Comparison of ENCODE assay signal across 8 cellular contexts in the genomic region with DNA sequence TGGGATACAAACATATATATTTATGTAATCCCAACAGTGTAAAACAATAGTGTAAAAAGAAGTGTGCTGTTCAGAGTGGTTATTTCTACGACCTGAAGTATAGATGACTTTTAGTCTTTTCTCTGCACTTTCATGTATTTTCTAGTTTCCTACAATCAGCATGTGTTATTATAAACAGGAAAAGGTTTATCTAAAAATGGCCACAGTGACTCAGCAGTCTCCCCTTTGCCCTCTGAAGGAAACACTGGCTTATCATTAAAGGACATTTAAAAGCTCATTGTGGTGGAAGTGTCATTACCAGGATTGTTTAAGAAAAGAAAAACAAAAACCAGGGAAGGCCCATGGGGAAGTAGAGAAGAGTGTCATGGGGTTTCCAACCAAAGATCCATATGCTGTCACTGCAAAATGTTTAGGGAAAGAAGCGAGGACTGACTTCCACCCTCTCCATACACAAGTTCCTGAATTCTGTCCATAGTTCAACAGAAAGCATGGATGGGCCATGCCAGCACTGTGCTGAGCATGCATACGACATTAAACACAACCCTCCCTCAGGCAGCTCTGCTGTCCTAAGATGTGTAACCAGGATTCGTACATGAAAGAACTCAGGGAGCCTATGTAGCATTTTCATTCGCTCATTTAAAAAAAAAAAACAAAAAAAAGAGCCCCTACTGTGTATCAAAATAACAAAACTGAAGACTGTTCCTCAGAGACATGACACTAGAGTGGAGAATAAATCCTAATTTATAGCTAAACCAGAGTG. TPM values are rescaled to one million over a fixed set of nuclear protein-coding genes. Genes with fewer than 3 reads are reported as not detected.
DNase-seq lines count a peak whose midpoint lies in the region; ATAC-seq and TF ChIP-seq lines count a peak whose summit lies in the region.

No MANE protein-coding gene starts in this region.

- peaks cover 3% of the 10 kb centered on the region for H3K27me3 Mint-ChIP-seq in glutamatergic neuron (ENCODE audit: unreplicated experiment)

- TF ChIP-seq POLR2A in spleen (IDR thresholded peaks at IDR 0.05), result no peak

- H3K27me3 ChIP-seq in SU-DHL-6 (ENCODE audit: low read length), result no peaks in the 10 kb centered on the region
- H3K27me3 ChIP-seq in spleen (replicated peaks in 1 of 7), result no peaks in the 10 kb centered on the region

- peak overlapping the region; percentile 32 for H2AFZ ChIP-seq in SU-DHL-6 (ENCODE audit: low read depth, low read length, severe bottlenecking)

- peak overlapping the region; percentile 24 for H3K4me3 ChIP-seq in SU-DHL-6 (ENCODE audit: insufficient read depth, low read length, poor library complexity, severe bottlenecking)
- peak overlapping the region in 1 of 8 donors; percentile 30 for H3K4me3 ChIP-seq in spleen

- H3K4me3 Mint-ChIP-seq in glutamatergic neuron (ENCODE audit: unreplicated experiment), result peak overlapping the region; percentile 50

- peaks cover 3% of the 10 kb centered on the region; the same call in 1 of the 2 replicates for H3F3A ChIP-seq in SU-DHL-6 (ENCODE audit: insufficient read depth)

- H3K27ac Mint-ChIP-seq in glutamatergic neuron (ENCODE audit: unreplicated experiment), result peak overlapping the region; percentile 93

- peaks cover 58 to 73% (median 71%) of the 10 kb centered on the region in 6 donors for H3K4me1 ChIP-seq in spleen

- H3K9me3 Mint-ChIP-seq in glutamatergic neuron (ENCODE audit: unreplicated experiment), result peaks cover 20% of the 10 kb centered on the region

- peaks cover 3% of the 10 kb centered on the region; the same call in 1 of the 2 replicates for H3K36me3 ChIP-seq in SU-DHL-6 (ENCODE audit: low read length)
- peaks cover 0 to 69% (median 11%) of the 10 kb centered on the region in 6 donors for H3K36me3 ChIP-seq in spleen

- no peaks in the 10 kb centered on the region for H3K9me2 ChIP-seq in SU-DHL-6 (replicated peaks; ENCODE audit: insufficient read depth, low read length)

- H3K9me3 ChIP-seq in SU-DHL-6 (ENCODE audit: insufficient read depth, low read length), result no peaks in the 10 kb centered on the region; the same call in 1 of the 2 replicates
- H3K9me3 ChIP-seq in spleen, result peaks cover 4 to 26% (median 20%) of the 10 kb centered on the region in 8 donors

- ATAC-seq in esophagus mucosa, result no peak

- peak overlapping the region; percentile 49 for H3K9ac ChIP-seq in SU-DHL-6 (ENCODE audit: low read length)

- intact Hi-C loops in spleen (cut with DNase I; ENCODE audit: low total_unique reads), result loop anchor here (10.0 kb wide), 1 partner anchor 175 kb away; a partner anchor contains a TSS

- DNase-seq in DMS53 (lab: John Stamatoyannopoulos, UW), result peak; percentile 60
- peak; percentile 55 for DNase-seq in HCEC 1CT
- no peak for DNase-seq in glutamatergic neuron
- no peak for DNase-seq in spleen
- no peak for DNase-seq in Ammon's horn (ENCODE audit: low spot score)
- no peak for DNase-seq in GM19238 (ENCODE audit: insufficient read length, low spot score)

- H3K4me2 ChIP-seq in SU-DHL-6 (ENCODE audit: low read depth, low read length, poor library complexity, severe bottlenecking), result peak overlapping the region; percentile 53

- H3K27ac ChIP-seq in SU-DHL-6 (ENCODE audit: low read depth, low read length), result peak overlapping the region; percentile 75
- peak overlapping the region; percentile 22 to 98 (median 78) for H3K27ac ChIP-seq in spleen

- no peak for TF ChIP-seq CTCF in SU-DHL-6 (IDR thresholded peaks at IDR 0.05; ENCODE audit: insufficient read depth, low read length, poor library complexity, severe bottlenecking)
- TF ChIP-seq CTCF in glutamatergic neuron (IDR thresholded peaks at IDR 0.05; ENCODE audit: partially characterized antibody, unreplicated experiment), result no peak
- TF ChIP-seq CTCF in spleen (IDR thresholded peaks at IDR 0.05 in 8 of 11, conservative IDR thresholded peaks at IDR 0.05 in 3 of 11), result no peak

- no peaks in the 10 kb centered on the region for H4K20me1 ChIP-seq in SU-DHL-6 (ENCODE audit: low read depth, low read length)

- peaks cover 18% of the 10 kb centered on the region for H3K4me1 Mint-ChIP-seq in glutamatergic neuron (ENCODE audit: low read depth, unreplicated experiment)

- H3K36me3 Mint-ChIP-seq in glutamatergic neuron (ENCODE audit: unreplicated experiment), result peaks cover 43% of the 10 kb centered on the region

- 39 to 55% (median 41%) methylated on average over 5 of the region's 5 CpGs for WGBS in spleen, 5 donors

- H3K79me2 ChIP-seq in SU-DHL-6 (ENCODE audit: insufficient read depth, low read length), result no peaks in the 10 kb centered on the region

RNA-seq across cellular contexts. Expression of a gene that starts 10.2 kb away (rescaled TPM):
- total RNA-seq in glutamatergic neuron (ENCODE audit: unreplicated experiment), result 33.3 TPM
- total RNA-seq in spleen, result 10 to 100 TPM; 37.8 to 55.0 (median 48.2) TPM
- 10 to 100 TPM; 21.2 to 36.8 (median 23.5) TPM for polyA plus RNA-seq in spleen
- 39.6 TPM for total RNA-seq in esophagus mucosa

RNA-seq across cellular contexts. Expression of a gene that starts 12.4 kb away (rescaled TPM):
- total RNA-seq in glutamatergic neuron (ENCODE audit: unreplicated experiment), result not detected
- total RNA-seq in spleen, result 10 to 100 TPM; 40.3 to 76.1 (median 45.4) TPM
- polyA plus RNA-seq in spleen, result 10 to 100 TPM in 2 of 3 donors, 1 to 10 TPM in 1; 7.0 to 16.6 (median 16.3) TPM
- total RNA-seq in esophagus mucosa, result 1.4 TPM

RNA-seq across cellular contexts. Expression of a gene that starts 51.0 kb away (rescaled TPM):
- 24.5 TPM for total RNA-seq in glutamatergic neuron (ENCODE audit: unreplicated experiment)
- 10 to 100 TPM; 15.1 to 31.3 (median 23.8) TPM for total RNA-seq in spleen
- polyA plus RNA-seq in spleen, result 10 to 100 TPM in 2 of 3 donors, 1 to 10 TPM in 1; 6.9 to 12.2 (median 11.4) TPM
- total RNA-seq in esophagus mucosa, result 28.8 TPM

Comparison
In these comparisons a context has a peak if more than half of its experiments do, and no peak if none do; other contexts are left out.
1. DNase-seq: peak in DMS53 (single experiment) and HCEC 1CT (single experiment); none in glutamatergic neuron (single experiment), spleen (single experiment), Ammon's horn (single experiment) and GM19238 (single experiment).
2. RNA of a gene that starts 12.4 kb away (total RNA-seq): 40.3 to 76.1 TPM in spleen; 1.4 TPM in esophagus mucosa (single experiment) and not detected in glutamatergic neuron (single experiment); every median in the first group is over 10 times any median in the second.